ENCODE assay signal across 11 cellular contexts in the genomic region with DNA sequence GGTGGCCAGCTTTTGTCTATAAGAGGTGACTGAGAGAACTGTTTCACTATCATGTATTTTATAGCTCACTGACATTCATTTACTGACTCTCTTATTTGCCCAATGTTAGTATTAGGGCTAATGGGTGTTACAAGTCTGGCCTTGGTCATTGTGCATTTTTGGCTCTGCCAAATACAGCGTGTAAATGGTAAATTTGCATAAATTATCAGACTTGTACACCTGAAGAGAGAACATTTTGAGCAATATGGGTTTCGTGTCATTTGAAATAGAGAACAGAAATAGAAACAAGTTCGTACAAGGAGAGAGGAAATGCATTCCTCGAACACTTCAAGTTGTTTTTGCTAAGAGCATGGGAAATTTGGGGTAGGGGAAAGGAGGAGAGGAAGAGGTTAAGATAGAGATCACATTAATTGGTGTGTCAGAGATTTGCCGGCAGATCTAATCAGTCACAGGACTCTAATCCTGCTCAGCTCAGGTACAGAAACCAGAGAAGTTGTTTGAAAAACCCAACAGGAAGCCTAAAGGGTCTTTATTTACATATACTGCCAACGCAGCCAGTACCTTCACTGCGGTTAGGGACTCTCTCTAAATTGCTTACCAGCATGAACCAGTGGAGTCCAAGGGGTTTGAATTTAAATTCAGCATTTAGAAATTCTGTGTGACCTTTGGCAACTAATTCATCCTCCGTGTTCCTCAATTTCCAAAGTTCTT.
DNase-seq lines count a peak whose midpoint lies in the region; ATAC-seq, FAIRE-seq and TF ChIP-seq lines count a peak whose summit lies in the region.
"Had no signal": no experiment of that assay in that cellular context is flagged by ENCODE, and none has a peak within 500 bp of the region (broad histone marks: within the 10 kb centered on the region; RNA-seq: fewer than 3 reads in every experiment).

No MANE protein-coding gene starts in this region.

- TF ChIP-seq POLR2A in GM12878 (IDR thresholded peaks at IDR 0.05; ENCODE audit: low read depth, low read length) (no peak), uterus (IDR thresholded peaks at IDR 0.05) (no peak)

- H3K27ac Mint-ChIP-seq in activated CD8-positive, alpha-beta T cell treated with anti-CD3 and anti-CD28 coated beads for 36 hours = no peak overlapping the region
- H3K27ac Mint-ChIP-seq in glutamatergic neuron (ENCODE audit: unreplicated experiment) = no peak overlapping the region
- H3K27ac Mint-ChIP-seq: activated T-cell treated with anti-CD3 and anti-CD28 coated beads, Interleukin-2, amount 50 U/mL, for 24 hours had no signal

- H2AFZ ChIP-seq in GM12878 (ENCODE audit: control insufficient read depth, low read depth, low read length) = peak overlapping the region; percentile 29

- peak; percentile 80 for FAIRE-seq in GM12878 (lab: Jason Lieb, UNC)
- FAIRE-seq: endometrium, K562 had no signal

- no peaks in the 10 kb centered on the region for H3K36me3 Mint-ChIP-seq in activated CD8-positive, alpha-beta T cell treated with anti-CD3 and anti-CD28 coated beads for 36 hours (ENCODE audit: low read depth)
- H3K36me3 Mint-ChIP-seq in glutamatergic neuron (ENCODE audit: unreplicated experiment) = no peaks in the 10 kb centered on the region

- no TSS peak for BruUV-seq in GM12878 (replicated peaks; lab: Mats Ljungman, UMichigan)

- no peak overlapping the region for H3K9ac ChIP-seq in GM12878 (ENCODE audit: control insufficient read depth, insufficient read depth, low read length)

- H3K4me3 ChIP-seq in GM12878 = peak overlapping the region; percentile 20; the same call in 1 of the 2 replicates
- H3K4me3 ChIP-seq in uterus = no peak overlapping the region
- H3K4me3 ChIP-seq: K562 had no signal

- no peak for TF ChIP-seq CTCF in GM12878 (IDR thresholded peaks at IDR 0.05 in 2 of 3, conservative IDR thresholded peaks at IDR 0.05 in 1 of 3; ENCODE audit: control insufficient read depth in 2 of 3, extremely low read depth in 1 of 3, insufficient read depth in 1 of 3, low read depth in 3 of 3, low read length in 3 of 3)
- TF ChIP-seq CTCF in activated CD8-positive, alpha-beta T cell treated with anti-CD3 and anti-CD28 coated beads for 36 hours (IDR thresholded peaks at IDR 0.05) = no peak
- TF ChIP-seq CTCF in glutamatergic neuron (IDR thresholded peaks at IDR 0.05; ENCODE audit: partially characterized antibody, unreplicated experiment) = no peak
- no peak for TF ChIP-seq CTCF in uterus (IDR thresholded peaks at IDR 0.05)

- TF ChIP-seq EP300 in GM12878 (IDR thresholded peaks at IDR 0.05; ENCODE audit: borderline replicate concordance in 1 of 2, control insufficient read depth in 1 of 2, low read depth in 2 of 2, low read length in 2 of 2) = no peak

- peaks cover 9% of the 10 kb centered on the region for H3K4me1 ChIP-seq in GM12878 (ENCODE audit: control insufficient read depth, insufficient read depth, low read length)
- no peaks in the 10 kb centered on the region for H3K4me1 ChIP-seq in uterus

- no peaks in the 10 kb centered on the region for H4K20me1 ChIP-seq in GM12878 (ENCODE audit: control insufficient read depth, insufficient read depth)

- no peaks in the 10 kb centered on the region for H3K4me1 Mint-ChIP-seq in activated CD8-positive, alpha-beta T cell treated with anti-CD3 and anti-CD28 coated beads for 36 hours (ENCODE audit: low read depth)
- no peaks in the 10 kb centered on the region for H3K4me1 Mint-ChIP-seq in glutamatergic neuron (ENCODE audit: low read depth, unreplicated experiment)

- H3K27ac ChIP-seq in GM12878 (ENCODE audit: control insufficient read depth, insufficient read depth) (no peak overlapping the region), uterus (no peak overlapping the region)

- no peak overlapping the region for H3K4me3 Mint-ChIP-seq in activated CD8-positive, alpha-beta T cell treated with anti-CD3 and anti-CD28 coated beads for 36 hours
- no peak overlapping the region for H3K4me3 Mint-ChIP-seq in glutamatergic neuron (ENCODE audit: unreplicated experiment)
- H3K4me3 Mint-ChIP-seq: activated T-cell treated with anti-CD3 and anti-CD28 coated beads, Interleukin-2, amount 50 U/mL, for 24 hours had no signal

- intact Hi-C loops in GM12878 (cut with micrococcal nuclease; ENCODE audit: unreplicated experiment) = no loop called here
- intact Hi-C loops in activated CD8-positive, alpha-beta T cell treated with anti-CD3 and anti-CD28 coated beads for 36 hours (cut with micrococcal nuclease) = no loop called here
- intact Hi-C loops in uterus (cut with DNase I; ENCODE audit: low total_unique reads) = no loop called here

- no peak for TF ChIP-seq RAD21 in GM12878 (IDR thresholded peaks at IDR 0.05; ENCODE audit: insufficient read depth, low read depth, low read length)

- ATAC-seq in GM18499 (IDR thresholded peaks at IDR 0.05; ENCODE audit: insufficient read depth, unreplicated experiment) = peak; percentile 85
- peak; percentile 91 for ATAC-seq in GM21390 (IDR thresholded peaks at IDR 0.05; ENCODE audit: unreplicated experiment)
- peak; percentile 93 for ATAC-seq in HG03108 (IDR thresholded peaks at IDR 0.05; ENCODE audit: unreplicated experiment)
- peak; percentile 75 for ATAC-seq in GM12878
- no peak for ATAC-seq in activated CD8-positive, alpha-beta T cell treated with anti-CD3 and anti-CD28 coated beads for 36 hours
- ATAC-seq: K562 had no signal

- DNase-seq in GM12878 (ENCODE audit: low read depth, low spot score) = peak; percentile 33
- no peak for DNase-seq in activated CD8-positive, alpha-beta T cell treated with anti-CD3 and anti-CD28 coated beads for 36 hours
- DNase-seq in HuH-7 (ENCODE audit: low spot score) = no peak
- no peak for DNase-seq in glutamatergic neuron
- no peak for DNase-seq in uterus
- DNase-seq: activated T-cell treated with anti-CD3 and anti-CD28 coated beads, Interleukin-2, amount 50 U/mL, for 24 hours had no signal

- H3K27me3 Mint-ChIP-seq in activated CD8-positive, alpha-beta T cell treated with anti-CD3 and anti-CD28 coated beads for 36 hours = no peaks in the 10 kb centered on the region
- H3K27me3 Mint-ChIP-seq in glutamatergic neuron (ENCODE audit: unreplicated experiment) = no peaks in the 10 kb centered on the region
- H3K27me3 Mint-ChIP-seq: activated T-cell treated with anti-CD3 and anti-CD28 coated beads, Interleukin-2, amount 50 U/mL, for 24 hours had no signal

- in situ Hi-C loops in GM12878 (cut with MboI) = no loop called here

- CTCF ChIA-PET in GM12878 (lab: Yijun Ruan, JAX) = no interaction called here
- CTCF ChIA-PET in activated CD8-positive, alpha-beta T cell treated with anti-CD3 and anti-CD28 coated beads for 36 hours (lab: Charles Lee) = no interaction called here

- peak overlapping the region; percentile 28 for H3K4me2 ChIP-seq in GM12878 (ENCODE audit: control insufficient read depth, insufficient read depth)

- H3K36me3 ChIP-seq in GM12878 (ENCODE audit: control insufficient read depth in 2 of 2, insufficient read depth in 2 of 2, low read length in 1 of 2) (no peaks in the 10 kb centered on the region), uterus (no peaks in the 10 kb centered on the region)

- no peaks in the 10 kb centered on the region for H3K9me3 Mint-ChIP-seq in activated CD8-positive, alpha-beta T cell treated with anti-CD3 and anti-CD28 coated beads for 36 hours
- H3K9me3 Mint-ChIP-seq in glutamatergic neuron (ENCODE audit: unreplicated experiment) = peaks cover 2% of the 10 kb centered on the region
- H3K9me3 Mint-ChIP-seq: activated T-cell treated with anti-CD3 and anti-CD28 coated beads, Interleukin-2, amount 50 U/mL, for 24 hours had no signal

- SMC1A ChIA-PET in GM12878 (lab: Charles Lee; ENCODE audit: uncharacterized antibody, unreplicated experiment) = interaction anchor here (1.3 kb wide), 1 partner anchor 14 kb away, joined by 3 read pairs; no protein-coding TSS in a partner anchor

- no peaks in the 10 kb centered on the region for H3K79me2 ChIP-seq in GM12878 (ENCODE audit: control insufficient read depth, insufficient read depth, low read length)

- H3K9me3 ChIP-seq in GM12878 (replicated peaks; ENCODE audit: control insufficient read depth, insufficient read depth, low read length) (peaks cover 7% of the 10 kb centered on the region; the same call in 2 of the 3 replicates), uterus (no peaks in the 10 kb centered on the region)

- RAD21 ChIA-PET in GM12878 (lab: Charles Lee; ENCODE audit: unreplicated experiment) = no interaction called here

- WGBS in GM12878 (ENCODE audit: insufficient coverage, insufficient replicate concordance, low lambda C conversion rate, missing lambda C conversion rate) = 2% methylated on average over 8 of the region's 8 CpGs

- no peaks in the 10 kb centered on the region for H3K27me3 ChIP-seq in GM12878 (replicated peaks in 1 of 2; ENCODE audit: control insufficient read depth in 2 of 2, insufficient read depth in 2 of 2, low read length in 1 of 2)
- H3K27me3 ChIP-seq in uterus = no peaks in the 10 kb centered on the region

- POLR2A ChIA-PET in GM12878 (lab: Charles Lee) = no interaction called here
- POLR2A ChIA-PET in activated CD8-positive, alpha-beta T cell treated with anti-CD3 and anti-CD28 coated beads for 36 hours (lab: Charles Lee) = no interaction called here

TF ChIP-seq in GM12878, 131 proteins besides CTCF, POLR2A, EP300 and RAD21 (continues in another document):
- no peak for TF ChIP-seq TAF1 (IDR thresholded peaks at IDR 0.05; ENCODE audit: borderline replicate concordance, low read depth, low read length)
- TF ChIP-seq ESRRA (IDR thresholded peaks at IDR 0.05; ENCODE audit: low read length) = no peak
- no peak for TF ChIP-seq IKZF2 (IDR thresholded peaks at IDR 0.05)
- no peak for TF ChIP-seq HDAC6 (IDR thresholded peaks at IDR 0.05; ENCODE audit: unreplicated experiment)
- peak; percentile 92 for TF ChIP-seq JUNB (IDR thresholded peaks at IDR 0.05)
- no peak for TF ChIP-seq HDAC2 (IDR thresholded peaks at IDR 0.05)
- no peak for TF ChIP-seq LARP7 (IDR thresholded peaks at IDR 0.05)
- peak; percentile 39; the same call in 1 of the 2 replicates for TF ChIP-seq RUNX3 (IDR thresholded peaks at IDR 0.05; ENCODE audit: low read length)
- TF ChIP-seq, protein P1, sequence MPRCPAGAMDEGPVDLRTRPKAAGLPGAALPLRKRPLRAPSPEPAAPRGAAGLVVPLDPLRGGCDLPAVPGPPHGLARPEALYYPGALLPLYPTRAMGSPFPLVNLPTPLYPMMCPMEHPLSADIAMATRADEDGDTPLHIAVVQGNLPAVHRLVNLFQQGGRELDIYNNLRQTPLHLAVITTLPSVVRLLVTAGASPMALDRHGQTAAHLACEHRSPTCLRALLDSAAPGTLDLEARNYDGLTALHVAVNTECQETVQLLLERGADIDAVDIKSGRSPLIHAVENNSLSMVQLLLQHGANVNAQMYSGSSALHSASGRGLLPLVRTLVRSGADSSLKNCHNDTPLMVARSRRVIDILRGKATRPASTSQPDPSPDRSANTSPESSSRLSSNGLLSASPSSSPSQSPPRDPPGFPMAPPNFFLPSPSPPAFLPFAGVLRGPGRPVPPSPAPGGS (IDR thresholded peaks at IDR 0.05; ENCODE audit: borderline replicate concordance, insufficient read depth, low read depth, low read length, poor library complexity, severe bottlenecking) = no peak
- TF ChIP-seq CHD2 (IDR thresholded peaks at IDR 0.05; ENCODE audit: borderline replicate concordance, low read depth, low read length) = no peak
